In genomic region chr1:61379693-61380092, GRCh38 we compare ENCODE assay signal across 26 cellular contexts.
"Had no signal": no experiment of that assay in that cellular context is flagged by ENCODE, and none has a peak within 500 bp of the region (broad histone marks: within the 10 kb centered on the region; RNA-seq: fewer than 3 reads in every experiment).

No MANE protein-coding gene starts in this region.

- H3K36me3 ChIP-seq: colonic mucosa had no signal

- H3K9me3 Mint-ChIP-seq: dendritic cell treated with granulocyte-macrophage colony-stimulating factor and Interleukin-4, amounts not matched to agents 40 ng/mL and 50 ng/mL, for 4 days; effector memory CD8-positive, alpha-beta T cell; endodermal cell; immature natural killer cell had no signal

- H3K27ac Mint-ChIP-seq: dendritic cell treated with granulocyte-macrophage colony-stimulating factor and Interleukin-4, amounts not matched to agents 40 ng/mL and 50 ng/mL, for 4 days; effector memory CD8-positive, alpha-beta T cell; endodermal cell; immature natural killer cell had no signal

- H3K4me1 ChIP-seq: colonic mucosa, esophagus squamous epithelium, gastroesophageal sphincter, lower lobe of right lung had no signal

- H3K27me3 Mint-ChIP-seq: dendritic cell treated with granulocyte-macrophage colony-stimulating factor and Interleukin-4, amounts not matched to agents 40 ng/mL and 50 ng/mL, for 4 days; effector memory CD8-positive, alpha-beta T cell had no signal

- H3K9me3 ChIP-seq: colonic mucosa, esophagus squamous epithelium, gastroesophageal sphincter, heart left ventricle, left ventricle myocardium inferior, lower lobe of right lung had no signal

- H3K27me3 ChIP-seq: colonic mucosa, esophagus squamous epithelium, gastroesophageal sphincter, heart left ventricle, hepatocyte had no signal

- H3K4me1 Mint-ChIP-seq: immature natural killer cell had no signal

- DNase-seq: cerebellar nuclear complex; colonic mucosa; cortex of kidney; effector CD8-positive, alpha-beta T cell; effector memory CD8-positive, alpha-beta T cell; endodermal cell; esophagus squamous epithelium; foreskin fibroblast; foreskin melanocyte; heart left ventricle; hypothalamus; immature natural killer cell; islet precursor cell; kidney; kidney glomerular epithelial cell; left colon; left ventricle myocardium inferior; lower lobe of right lung; mesenchymal stem cell; midbrain had no signal

- H3K4me3 Mint-ChIP-seq: dendritic cell treated with granulocyte-macrophage colony-stimulating factor and Interleukin-4, amounts not matched to agents 40 ng/mL and 50 ng/mL, for 4 days; effector memory CD8-positive, alpha-beta T cell; endodermal cell; immature natural killer cell had no signal

- H3K27ac ChIP-seq: colonic mucosa, epithelial cell of prostate, esophagus squamous epithelium, gastroesophageal sphincter, hepatocyte, lower lobe of right lung had no signal

- H3K4me3 ChIP-seq: colonic mucosa, esophagus squamous epithelium, gastroesophageal sphincter, heart left ventricle, hepatocyte, left ventricle myocardium inferior, lower lobe of right lung had no signal

- ATAC-seq: effector memory CD8-positive, alpha-beta T cell; esophagus mucosa; gastroesophageal sphincter; heart left ventricle; left colon; left lobe of liver; lower lobe of right lung had no signal
